ENCODE assay signal across 11 cellular contexts in genomic region chr7:134527979-134528371, GRCh38. TPM values are rescaled to one million over a fixed set of nuclear protein-coding genes. Genes with fewer than 3 reads are reported as not detected.
A peak's percentile ranks its signal among the peaks of the same experiment; 100 is the strongest.
DNase-seq lines count a peak whose midpoint lies in the region; ATAC-seq and TF ChIP-seq lines count a peak whose summit lies in the region.
"Had no signal": no experiment of that assay in that cellular context is flagged by ENCODE, and none has a peak within 500 bp of the region (broad histone marks: within the 10 kb centered on the region; RNA-seq: fewer than 3 reads in every experiment).

No MANE protein-coding gene starts in this region.

- peak; percentile 50 for ATAC-seq in left ventricle myocardium superior

- H3K9me3 Mint-ChIP-seq in HFFc6: no peaks in the 10 kb centered on the region
- H3K9me3 Mint-ChIP-seq: IgD-negative memory B cell had no signal

- TF ChIP-seq EP300 in SK-N-SH (IDR thresholded peaks at IDR 0.05; ENCODE audit: borderline replicate concordance in 1 of 2, low read depth in 1 of 2, low read length in 1 of 2): no peak

- peaks cover 40% of the 10 kb centered on the region for H3K4me1 Mint-ChIP-seq in HFFc6 (ENCODE audit: low read depth)
- H3K4me1 Mint-ChIP-seq: IgD-negative memory B cell had no signal

- H3K27me3 Mint-ChIP-seq in HFFc6 (ENCODE audit: insufficient read depth): peaks cover 6% of the 10 kb centered on the region

- H3K27me3 ChIP-seq in SK-N-SH (ENCODE audit: insufficient read depth): peaks cover 31% of the 10 kb centered on the region

- no peak for TF ChIP-seq RAD21 in SK-N-SH (IDR thresholded peaks at IDR 0.05; ENCODE audit: low read length)

- H3K79me2 ChIP-seq in SK-N-SH (ENCODE audit: insufficient read depth): no peaks in the 10 kb centered on the region

- DNase-seq in HFFc6: peak; percentile 64
- DNase-seq in SK-N-SH: no peak
- DNase-seq in left ventricle myocardium superior: no peak
- peak; percentile 80 for DNase-seq in stromal cell of bone marrow (ENCODE audit: low read depth)
- DNase-seq in T1000 (lab: John Stamatoyannopoulos, UW): no peak
- no peak for DNase-seq in activated naive CD4-positive, alpha-beta T cell (lab: John Stamatoyannopoulos, UW)
- no peak for DNase-seq in cerebellar nuclear complex (lab: John Stamatoyannopoulos, UW)
- DNase-seq: activated CD4-positive, alpha-beta T cell treated with anti-CD3 and anti-CD28 coated beads, Interleukin-2, amount 50 U/mL, for 4 hours; stimulated activated CD4-positive, alpha-beta T cell treated with anti-CD3 and anti-CD28 coated beads, Interleukin-2, amount 100 ng/mL, for 48 hours had no signal

- TF ChIP-seq CTCF in HFFc6 (IDR thresholded peaks at IDR 0.05): no peak
- no peak for TF ChIP-seq CTCF in SK-N-SH (IDR thresholded peaks at IDR 0.05)

- H3K4me1 ChIP-seq in SK-N-SH (ENCODE audit: control insufficient read depth in 1 of 2, insufficient read depth in 2 of 2, low read depth in 1 of 2, low read length in 1 of 2): peaks cover 0 to 5% of the 10 kb centered on the region in 2 experiments; a peak in 1 of 4 replicates

- POLR2A ChIA-PET in SK-N-SH (lab: Yijun Ruan, JAX): interaction anchor here (1.1 kb wide), 1 partner anchor 95 kb away, joined by 4 read pairs; no protein-coding TSS in a partner anchor

- intact Hi-C loops in left ventricle myocardium superior (cut with micrococcal nuclease): no loop called here

- no peaks in the 10 kb centered on the region for H3K36me3 Mint-ChIP-seq in HFFc6 (ENCODE audit: low read depth)
- H3K36me3 Mint-ChIP-seq: IgD-negative memory B cell had no signal

- no peaks in the 10 kb centered on the region for H3F3A ChIP-seq in SK-N-SH (replicated peaks; ENCODE audit: insufficient read depth)

- WGBS in SK-N-SH (ENCODE audit: low lambda C conversion rate): 7% methylated on average over 4 of the region's 4 CpGs

- peak overlapping the region; percentile 41; the same call in 1 of the 2 replicates for H3K4me3 Mint-ChIP-seq in HFFc6

- H3K27ac Mint-ChIP-seq in HFFc6: peak overlapping the region; percentile 31; the same call in 1 of the 2 replicates
- H3K27ac Mint-ChIP-seq: IgD-negative memory B cell had no signal

- CTCF ChIA-PET in SK-N-SH (lab: Yijun Ruan, JAX): interaction anchor here (1.3 to 6.3 kb wide), 4 partner anchors 13 to 96 kb away, joined by 3 to 54 read pairs (median 10); no protein-coding TSS in a partner anchor

- H3K9me3 ChIP-seq in SK-N-SH: no peaks in the 10 kb centered on the region

- no peak overlapping the region for H2AFZ ChIP-seq in SK-N-SH (ENCODE audit: low read depth)

- H4K20me1 ChIP-seq in SK-N-SH (ENCODE audit: insufficient read depth): no peaks in the 10 kb centered on the region

- H3K4me3 ChIP-seq in SK-N-SH (ENCODE audit: low read depth in 2 of 2, low read length in 1 of 2): no peak overlapping the region

- no peaks in the 10 kb centered on the region for H3K9me2 ChIP-seq in SK-N-SH

- H3K36me3 ChIP-seq in SK-N-SH (replicated peaks in 1 of 2; ENCODE audit: control insufficient read depth in 1 of 2, insufficient read depth in 2 of 2, low read length in 1 of 2): no peaks in the 10 kb centered on the region

- no peak overlapping the region for H3K27ac ChIP-seq in SK-N-SH (ENCODE audit: low read depth in 2 of 2, low read length in 1 of 2)

- H3K9ac ChIP-seq in SK-N-SH: no peak overlapping the region

- H3K4me2 ChIP-seq in SK-N-SH: peak overlapping the region; percentile 60

TF ChIP-seq in SK-N-SH, 30 proteins besides CTCF, POLR2A, EP300 and RAD21:
- TF ChIP-seq GABPA (IDR thresholded peaks at IDR 0.05; ENCODE audit: low read depth) (no peak), POLR2AphosphoS5 (IDR thresholded peaks at IDR 0.05; ENCODE audit: low read depth, low read length) (no peak), RCOR1 (IDR thresholded peaks at IDR 0.05; ENCODE audit: low read length) (no peak), RXRA (IDR thresholded peaks at IDR 0.05; ENCODE audit: borderline replicate concordance, low read depth) (no peak), ELF1 (IDR thresholded peaks at IDR 0.05) (no peak), TCF12 (IDR thresholded peaks at IDR 0.05) (no peak), NFIC (IDR thresholded peaks at IDR 0.05; ENCODE audit: borderline replicate concordance) (no peak), NRF1 (IDR thresholded peaks at IDR 0.05; ENCODE audit: low read depth, low read length) (no peak), FOSL2 (IDR thresholded peaks at IDR 0.05; ENCODE audit: borderline replicate concordance, low read depth) (no peak), TAF1 (IDR thresholded peaks at IDR 0.05; ENCODE audit: borderline replicate concordance, low read depth, low read length) (no peak), CHD2 (IDR thresholded peaks at IDR 0.05; ENCODE audit: low read length, partially characterized antibody) (no peak), RFX5 (IDR thresholded peaks at IDR 0.05; ENCODE audit: low read length) (no peak), FOXM1 (IDR thresholded peaks at IDR 0.05; ENCODE audit: low read depth) (no peak), MXI1 (IDR thresholded peaks at IDR 0.05; ENCODE audit: low read depth, low read length) (no peak)
- TF ChIP-seq, protein P1, sequence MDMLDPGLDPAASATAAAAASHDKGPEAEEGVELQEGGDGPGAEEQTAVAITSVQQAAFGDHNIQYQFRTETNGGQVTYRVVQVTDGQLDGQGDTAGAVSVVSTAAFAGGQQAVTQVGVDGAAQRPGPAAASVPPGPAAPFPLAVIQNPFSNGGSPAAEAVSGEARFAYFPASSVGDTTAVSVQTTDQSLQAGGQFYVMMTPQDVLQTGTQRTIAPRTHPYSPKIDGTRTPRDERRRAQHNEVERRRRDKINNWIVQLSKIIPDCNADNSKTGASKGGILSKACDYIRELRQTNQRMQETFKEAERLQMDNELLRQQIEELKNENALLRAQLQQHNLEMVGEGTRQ (IDR thresholded peaks at IDR 0.05; ENCODE audit: borderline replicate concordance, low read depth, low read length): no peak
- TF ChIP-seq, protein P2, sequence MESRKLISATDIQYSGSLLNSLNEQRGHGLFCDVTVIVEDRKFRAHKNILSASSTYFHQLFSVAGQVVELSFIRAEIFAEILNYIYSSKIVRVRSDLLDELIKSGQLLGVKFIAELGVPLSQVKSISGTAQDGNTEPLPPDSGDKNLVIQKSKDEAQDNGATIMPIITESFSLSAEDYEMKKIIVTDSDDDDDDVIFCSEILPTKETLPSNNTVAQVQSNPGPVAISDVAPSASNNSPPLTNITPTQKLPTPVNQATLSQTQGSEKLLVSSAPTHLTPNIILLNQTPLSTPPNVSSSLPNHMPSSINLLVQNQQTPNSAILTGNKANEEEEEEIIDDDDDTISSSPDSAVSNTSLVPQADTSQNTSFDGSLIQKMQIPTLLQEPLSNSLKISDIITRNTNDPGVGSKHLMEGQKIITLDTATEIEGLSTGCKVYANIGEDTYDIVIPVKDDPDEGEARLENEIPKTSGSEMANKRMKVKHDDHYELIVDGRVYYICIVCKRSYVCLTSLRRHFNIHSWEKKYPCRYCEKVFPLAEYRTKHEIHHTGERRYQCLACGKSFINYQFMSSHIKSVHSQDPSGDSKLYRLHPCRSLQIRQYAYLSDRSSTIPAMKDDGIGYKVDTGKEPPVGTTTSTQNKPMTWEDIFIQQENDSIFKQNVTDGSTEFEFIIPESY (IDR thresholded peaks at IDR 0.05; ENCODE audit: borderline replicate concordance, low read depth): no peak

RNA-seq across cellular contexts. Expression of gene AKR1B10, which starts 0.6 kb away (rescaled TPM):
- under 1 TPM in 5 of 6 experiments, not detected in 1; 0.35 to 0.56 (median 0.43) TPM for total RNA-seq in HFFc6 (2021; fragmentation: NEBNext Ultra II Directional; extraction: Animal tissue kit (Norgen Biotek cat#: 25700))
- 0.10 and 0.16 TPM in 2 replicates for polyA plus RNA-seq in SK-N-SH (2012; rRNA removed)
- polyA plus RNA-seq in SK-N-SH (2012; cell fraction: cytosol; rRNA removed): 0.09 and 0.12 TPM in 2 replicates
- polyA plus RNA-seq in SK-N-SH (2012; cell fraction: nucleus; rRNA removed): 0.13 and 0.22 TPM in 2 replicates
- 0.45 TPM for total RNA-seq in left ventricle myocardium superior
- polyA plus RNA-seq: IgD-negative memory B cell had no signal

RNA-seq across cellular contexts. Expression of gene AKR1B15, which starts 20.9 kb away (rescaled TPM):
- not detected for total RNA-seq in HFFc6 (2021; fragmentation: NEBNext Ultra II Directional; extraction: Animal tissue kit (Norgen Biotek cat#: 25700))
- not detected in 2 replicates for polyA plus RNA-seq in SK-N-SH (2012; rRNA removed)
- not detected in 2 replicates for polyA plus RNA-seq in SK-N-SH (2012; cell fraction: cytosol; rRNA removed)
- polyA plus RNA-seq in SK-N-SH (2012; cell fraction: nucleus; rRNA removed): not detected in 2 replicates
- total RNA-seq in left ventricle myocardium superior: not detected
- total RNA-seq: liver had no signal
- polyA plus RNA-seq: IgD-negative memory B cell had no signal

Comparison
In these comparisons a context has a peak if more than half of its experiments do, and no peak if none do; other contexts are left out.
1. DNase-seq: peak in HFFc6 (single experiment) and stromal cell of bone marrow (single experiment); none in SK-N-SH (single experiment), left ventricle myocardium superior (single experiment), T1000 (single experiment), activated naive CD4-positive, alpha-beta T cell (0 of 4) and cerebellar nuclear complex (0 of 2).